1 cellular context compared by ENCODE assay signal in the genomic region with DNA sequence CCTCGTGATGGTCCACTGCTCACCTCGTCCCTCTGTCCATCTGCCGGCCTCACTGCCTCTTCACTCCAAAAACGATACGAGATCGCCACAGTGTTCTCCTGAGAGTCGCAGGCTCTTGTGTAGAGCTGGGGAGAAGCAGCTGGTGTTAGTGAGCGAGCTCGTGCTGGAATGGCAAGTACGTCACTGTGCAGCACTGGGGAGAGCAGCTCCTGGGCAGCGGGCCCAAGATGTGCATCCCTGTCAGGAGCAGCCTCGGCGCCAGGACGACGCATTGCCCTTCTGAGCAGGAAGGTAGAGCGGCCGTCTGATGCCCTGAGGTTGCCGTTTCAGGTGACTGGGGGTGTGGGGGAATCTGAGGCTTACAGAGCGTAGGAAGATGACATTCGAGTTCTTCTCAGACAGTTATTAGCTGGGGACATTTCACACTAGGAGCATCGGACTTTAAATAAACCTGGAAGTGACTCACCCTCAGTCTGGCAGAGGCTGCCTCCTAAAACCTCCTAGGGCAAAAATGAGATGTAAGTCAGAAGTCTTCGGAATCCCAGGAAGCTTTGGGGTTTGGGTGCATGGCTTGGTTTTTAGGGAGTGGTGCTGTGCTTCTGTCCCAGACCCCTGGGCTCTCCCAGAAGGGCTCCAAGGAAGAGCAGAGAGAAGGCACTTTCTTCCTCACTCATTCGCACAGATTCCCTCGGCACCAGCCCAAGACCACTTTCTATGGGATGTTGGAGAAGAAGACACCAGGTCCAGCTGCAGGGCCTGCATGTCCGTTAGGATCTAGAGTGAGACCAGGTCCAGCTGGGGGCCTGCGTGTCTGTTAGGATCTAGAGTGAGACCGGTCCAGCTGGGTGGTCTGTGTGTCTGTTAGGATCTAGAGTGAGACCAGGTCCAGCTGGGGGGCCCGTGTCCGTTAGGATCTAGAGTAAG.
TF ChIP-seq lines count a peak whose summit lies in the region.

No MANE protein-coding gene starts in this region.

TF ChIP-seq in K562, 482 proteins besides CTCF, POLR2A, EP300 and RAD21 (continued from another document):
- TF ChIP-seq, protein P1, sequence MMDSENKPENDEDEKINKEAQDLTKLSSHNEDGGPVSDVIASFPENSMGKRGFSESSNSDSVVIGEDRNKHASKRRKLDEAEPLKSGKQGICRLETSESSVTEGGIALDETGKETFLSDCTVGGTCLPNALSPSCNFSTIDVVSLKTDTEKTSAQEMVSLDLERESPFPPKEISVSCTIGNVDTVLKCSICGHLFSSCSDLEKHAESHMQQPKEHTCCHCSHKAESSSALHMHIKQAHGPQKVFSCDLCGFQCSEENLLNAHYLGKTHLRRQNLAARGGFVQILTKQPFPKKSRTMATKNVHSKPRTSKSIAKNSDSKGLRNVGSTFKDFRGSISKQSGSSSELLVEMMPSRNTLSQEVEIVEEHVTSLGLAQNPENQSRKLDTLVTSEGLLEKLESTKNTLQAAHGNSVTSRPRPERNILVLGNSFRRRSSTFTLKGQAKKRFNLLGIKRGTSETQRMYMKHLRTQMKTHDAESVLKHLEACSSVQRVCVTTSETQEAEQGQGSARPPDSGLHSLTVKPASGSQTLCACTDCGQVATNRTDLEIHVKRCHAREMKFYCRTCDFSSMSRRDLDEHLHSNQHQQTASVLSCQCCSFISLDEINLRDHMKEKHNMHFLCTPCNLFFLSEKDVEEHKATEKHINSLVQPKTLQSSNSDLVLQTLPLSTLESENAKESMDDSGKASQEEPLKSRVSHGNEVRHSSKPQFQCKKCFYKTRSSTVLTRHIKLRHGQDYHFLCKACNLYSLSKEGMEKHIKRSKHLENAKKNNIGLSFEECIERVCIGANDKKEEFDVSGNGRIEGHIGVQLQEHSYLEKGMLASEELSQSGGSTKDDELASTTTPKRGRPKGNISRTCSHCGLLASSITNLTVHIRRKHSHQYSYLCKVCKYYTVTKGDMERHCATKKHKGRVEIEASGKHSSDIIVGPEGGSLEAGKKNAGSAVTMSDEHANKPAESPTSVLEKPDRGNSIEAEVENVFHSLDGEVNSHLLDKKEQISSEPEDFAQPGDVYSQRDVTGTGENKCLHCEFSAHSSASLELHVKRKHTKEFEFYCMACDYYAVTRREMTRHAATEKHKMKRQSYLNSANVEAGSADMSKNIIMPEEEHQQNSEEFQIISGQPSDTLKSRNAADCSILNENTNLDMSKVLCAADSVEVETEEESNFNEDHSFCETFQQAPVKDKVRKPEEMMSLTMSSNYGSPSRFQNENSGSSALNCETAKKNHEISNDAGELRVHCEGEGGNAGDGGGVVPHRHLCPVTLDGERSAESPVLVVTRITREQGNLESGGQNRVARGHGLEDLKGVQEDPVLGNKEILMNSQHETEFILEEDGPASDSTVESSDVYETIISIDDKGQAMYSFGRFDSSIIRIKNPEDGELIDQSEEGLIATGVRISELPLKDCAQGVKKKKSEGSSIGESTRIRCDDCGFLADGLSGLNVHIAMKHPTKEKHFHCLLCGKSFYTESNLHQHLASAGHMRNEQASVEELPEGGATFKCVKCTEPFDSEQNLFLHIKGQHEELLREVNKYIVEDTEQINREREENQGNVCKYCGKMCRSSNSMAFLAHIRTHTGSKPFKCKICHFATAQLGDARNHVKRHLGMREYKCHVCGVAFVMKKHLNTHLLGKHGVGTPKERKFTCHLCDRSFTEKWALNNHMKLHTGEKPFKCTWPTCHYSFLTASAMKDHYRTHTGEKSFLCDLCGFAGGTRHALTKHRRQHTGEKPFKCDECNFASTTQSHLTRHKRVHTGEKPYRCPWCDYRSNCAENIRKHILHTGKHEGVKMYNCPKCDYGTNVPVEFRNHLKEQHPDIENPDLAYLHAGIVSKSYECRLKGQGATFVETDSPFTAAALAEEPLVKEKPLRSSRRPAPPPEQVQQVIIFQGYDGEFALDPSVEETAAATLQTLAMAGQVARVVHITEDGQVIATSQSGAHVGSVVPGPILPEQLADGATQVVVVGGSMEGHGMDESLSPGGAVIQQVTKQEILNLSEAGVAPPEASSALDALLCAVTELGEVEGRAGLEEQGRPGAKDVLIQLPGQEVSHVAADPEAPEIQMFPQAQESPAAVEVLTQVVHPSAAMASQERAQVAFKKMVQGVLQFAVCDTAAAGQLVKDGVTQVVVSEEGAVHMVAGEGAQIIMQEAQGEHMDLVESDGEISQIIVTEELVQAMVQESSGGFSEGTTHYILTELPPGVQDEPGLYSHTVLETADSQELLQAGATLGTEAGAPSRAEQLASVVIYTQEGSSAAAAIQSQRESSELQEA (IDR thresholded peaks at IDR 0.05; ENCODE audit: low read depth) = no peak
- TF ChIP-seq SRSF1 (IDR thresholded peaks at IDR 0.05; ENCODE audit: low read depth, low read length) (no peak), CBFA2T3 (IDR thresholded peaks at IDR 0.05) (no peak)
TF ChIP-seq in K562: peak in this region for 1.
